ENCODE assay signal across 8 cellular contexts in genomic region chr16:1311738-1312458, GRCh38. TPM values are rescaled to one million over a fixed set of nuclear protein-coding genes. Genes with fewer than 3 reads are reported as not detected.
DNase-seq lines count a peak whose midpoint lies in the region; TF ChIP-seq lines count a peak whose summit lies in the region.

No MANE protein-coding gene starts in this region.

- peaks cover 31% of the 10 kb centered on the region for H3K36me3 Mint-ChIP-seq in T-helper 2 cell treated with Interferon-gamma antibody and Interleukin-4, amounts not matched to agents 5 μg/mL and 100 μg/mL, for 36 hours (ENCODE audit: low read depth)

- WGBS in suprapubic skin: 10% methylated on average over 8 of the region's 35 CpGs

- no peaks in the 10 kb centered on the region for H3K27me3 ChIP-seq in suprapubic skin

- H3K4me3 ChIP-seq in astrocyte of the spinal cord (ENCODE audit: low read depth, low read length) (peak overlapping the region; percentile 81), suprapubic skin (peak overlapping the region; percentile 82)

- POLR2A ChIA-PET in HEK293T (lab: Yijun Ruan, JAX): no interaction called here

- no peak overlapping the region for H3K27ac Mint-ChIP-seq in T-helper 2 cell treated with Interferon-gamma antibody and Interleukin-4, amounts not matched to agents 5 μg/mL and 100 μg/mL, for 36 hours

- no peak for DNase-seq in T-helper 2 cell treated with Interferon-gamma antibody and Interleukin-4, amounts not matched to agents 5 μg/mL and 100 μg/mL, for 36 hours (ENCODE audit: low spot score)
- no peak for DNase-seq in T-helper 2 cell
- DNase-seq in astrocyte of the spinal cord (ENCODE audit: low read depth, low spot score): no peak
- peak; percentile 22 for DNase-seq in kidney tubule cell (ENCODE audit: low spot score)
- DNase-seq in suprapubic skin (ENCODE audit: low spot score in 2 of 2): no peak
- no peak for DNase-seq in HEK293T (ENCODE audit: extremely low spot score)
- DNase-seq in cortex of kidney (lab: John Stamatoyannopoulos, UW): no peak
- no peak for DNase-seq in NK-92 (lab: John Stamatoyannopoulos, UW; ENCODE audit: unreplicated experiment)

- peaks cover 33% of the 10 kb centered on the region for H3K36me3 ChIP-seq in suprapubic skin

- no peak for TF ChIP-seq POLR2A in suprapubic skin (IDR thresholded peaks at IDR 0.05)

- H3K9me3 Mint-ChIP-seq in T-helper 2 cell treated with Interferon-gamma antibody and Interleukin-4, amounts not matched to agents 5 μg/mL and 100 μg/mL, for 36 hours: no peaks in the 10 kb centered on the region

- no peak for TF ChIP-seq CTCF in astrocyte of the spinal cord (IDR thresholded peaks at IDR 0.05; ENCODE audit: low read depth, low read length)
- no peak for TF ChIP-seq CTCF in suprapubic skin (IDR thresholded peaks at IDR 0.05)

- H3K27ac ChIP-seq in suprapubic skin: no peak overlapping the region

- CTCF ChIA-PET in HEK293T (lab: Yijun Ruan, JAX): no interaction called here

- peaks cover 13% of the 10 kb centered on the region for H3K4me1 Mint-ChIP-seq in T-helper 2 cell treated with Interferon-gamma antibody and Interleukin-4, amounts not matched to agents 5 μg/mL and 100 μg/mL, for 36 hours (ENCODE audit: low read depth)

- no peaks in the 10 kb centered on the region for H3K27me3 Mint-ChIP-seq in T-helper 2 cell treated with Interferon-gamma antibody and Interleukin-4, amounts not matched to agents 5 μg/mL and 100 μg/mL, for 36 hours (ENCODE audit: low read depth)

- H3K9me3 ChIP-seq in suprapubic skin: no peaks in the 10 kb centered on the region

- in situ Hi-C loops in astrocyte of the spinal cord (cut with HindIII; ENCODE audit: low sequenced_read_pairs): no loop called here

- peaks cover 32% of the 10 kb centered on the region for H3K4me1 ChIP-seq in suprapubic skin

- TF ChIP-seq EP300 in suprapubic skin (IDR thresholded peaks at IDR 0.05): no peak

- peak overlapping the region; percentile 93 for H3K4me3 Mint-ChIP-seq in T-helper 2 cell treated with Interferon-gamma antibody and Interleukin-4, amounts not matched to agents 5 μg/mL and 100 μg/mL, for 36 hours

TF ChIP-seq in HEK293T, 16 proteins besides CTCF, POLR2A, EP300 and RAD21:
- TF ChIP-seq TARDBP (IDR thresholded peaks at IDR 0.05): no peak

RNA-seq across cellular contexts. Expression of gene UBE2I, which starts 2.5 kb away (rescaled TPM):
- total RNA-seq in suprapubic skin: 100 to 1,000 TPM in 3 of 4 donors, 10 to 100 TPM in 1; 72.0 to 165 (median 107) TPM

RNA-seq across cellular contexts. Expression of gene BAIAP3, which starts 21.5 kb away (rescaled TPM):
- 1 to 10 TPM in 3 of 4 donors, under 1 TPM in 1; 0.87 to 6.2 (median 2.5) TPM for total RNA-seq in suprapubic skin

RNA-seq across cellular contexts. Expression of gene TSR3, which starts 39.8 kb away (rescaled TPM):
- total RNA-seq in suprapubic skin: 10 to 100 TPM; 48.5 to 70.2 (median 62.1) TPM

RNA-seq across cellular contexts. Expression of gene GNPTG, which starts 39.8 kb away (rescaled TPM):
- 10 to 100 TPM; 53.7 to 84.0 (median 69.5) TPM for total RNA-seq in suprapubic skin

RNA-seq across cellular contexts. Expression of gene TPSD1, which starts 56.0 kb away (rescaled TPM):
- total RNA-seq in suprapubic skin: 10 to 100 TPM in 1 of 4 donors, under 1 TPM in 2, not detected in 1; 0.38 to 11.6 (median 0.83) TPM
